In the genomic region with DNA sequence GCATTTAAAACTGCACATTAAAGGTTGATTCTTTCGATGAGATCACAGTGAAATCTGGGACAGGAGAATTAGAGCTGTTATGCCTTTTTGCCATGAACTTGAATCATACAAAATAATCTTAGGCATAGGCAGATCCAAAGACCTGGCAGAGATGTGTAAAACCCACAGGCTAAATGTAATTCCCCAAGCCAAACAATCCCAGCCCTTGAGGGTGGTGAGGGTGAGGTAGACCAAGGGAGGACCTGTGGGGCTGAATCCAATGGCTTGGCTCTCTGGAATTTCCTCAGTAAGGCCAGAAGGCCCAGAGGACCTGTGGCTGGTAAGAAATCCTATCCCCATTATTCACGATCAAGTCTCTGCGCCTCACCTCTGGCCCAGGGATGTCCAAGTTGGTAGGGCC, we compare ENCODE assay signal across 25 cellular contexts.
"Had no signal": no experiment of that assay in that cellular context is flagged by ENCODE, and none has a peak within 500 bp of the region (broad histone marks: within the 10 kb centered on the region; RNA-seq: fewer than 3 reads in every experiment).

No MANE protein-coding gene starts in this region.

- H3K9ac ChIP-seq: KMS-11 had no signal

- H3K4me1 ChIP-seq: Peyer's patch had no signal

- DNase-seq: Kasumi-1; NCI-H1092; NCI-H1105 treated with DMSO at 0.1 percent for 48 hours; NCI-H1417 treated with DMSO at 0.1 percent for 48 hours; NCI-H146; NCI-H1694 treated with DMSO at 0.1 percent for 48 hours; NCI-H1930; NCI-H2081; NCI-H2107; NCI-H2227 treated with DMSO at 0.1 percent for 48 hours; NCI-H446; NCI-H510A; NCI-H524 treated with DMSO at 0.1 percent for 48 hours; NCI-H69; NCI-H774; NK-92 treated with Interleukin-12 subunit alpha and Interleukin-12 subunit beta, amount 100 ng/mL, for 24 hours; OCI-M1; PC-9; Peyer's patch; SHP77 treated with DMSO at 0.1 percent for 48 hours; SJCRH30; T-helper 1 cell had no signal

- H3K4me3 ChIP-seq: PC-9, Peyer's patch, SJCRH30 had no signal

- H3K27ac ChIP-seq: KMS-11, PC-9, Peyer's patch, SJCRH30 had no signal

- H2AFZ ChIP-seq: PC-9 had no signal

- H3K4me2 ChIP-seq: KMS-11, PC-9 had no signal

- H3K9me3 ChIP-seq: Peyer's patch, SJCRH30 had no signal

- H3K27me3 ChIP-seq: Peyer's patch, SJCRH30 had no signal

- ATAC-seq: Right ventricle myocardium inferior, SK-N-SH treated with all-trans-retinoic acid at 6 μM for 48 hours had no signal
